ENCODE assay signal across 8 cellular contexts in genomic region chr6:87705070-87705691, GRCh38. TPM values are rescaled to one million over a fixed set of nuclear protein-coding genes. Genes with fewer than 3 reads are reported as not detected.
DNase-seq lines count a peak whose midpoint lies in the region; ATAC-seq and TF ChIP-seq lines count a peak whose summit lies in the region.

No MANE protein-coding gene starts in this region.

- H3F3A ChIP-seq in MM.1S (ENCODE audit: insufficient read depth, low read length) = peaks cover 14% of the 10 kb centered on the region

- H3K27me3 Mint-ChIP-seq in memory B cell = no peaks in the 10 kb centered on the region

- no peak overlapping the region for H3K4me3 Mint-ChIP-seq in memory B cell

- H3K79me2 ChIP-seq in MM.1S (ENCODE audit: low read length) = peaks cover 19% of the 10 kb centered on the region

- DNase-seq in M059J (ENCODE audit: low read depth) (peak; percentile 79), memory B cell (ENCODE audit: low spot score in 2 of 2) (no peak), HuH-7 (ENCODE audit: low spot score) (no peak), MM.1S (no peak), amygdala (lab: John Stamatoyannopoulos, UW) (no peak), NCI-H187 treated with DMSO at 0.1 percent for 48 hours (lab: John Stamatoyannopoulos, UW) (no peak)

- H3K9me3 ChIP-seq in MM.1S (replicated peaks; ENCODE audit: insufficient read depth, low read length) = no peaks in the 10 kb centered on the region

- H2AFZ ChIP-seq in MM.1S (ENCODE audit: low read length) = no peak overlapping the region

- H3K4me1 ChIP-seq in MM.1S (ENCODE audit: low read length) = no peaks in the 10 kb centered on the region

- no peak for TF ChIP-seq CTCF in MM.1S (IDR thresholded peaks at IDR 0.05; ENCODE audit: low read length)

- H3K9ac ChIP-seq in MM.1S (ENCODE audit: low read length) = no peak overlapping the region

- ATAC-seq in GM18517 (IDR thresholded peaks at IDR 0.05; ENCODE audit: unreplicated experiment) (peak; percentile 52), GM21825 (IDR thresholded peaks at IDR 0.05; ENCODE audit: unreplicated experiment) (peak; percentile 56), memory B cell (ENCODE audit: low read depth) (no peak)

- H3K9me3 Mint-ChIP-seq in memory B cell = no peaks in the 10 kb centered on the region

- no peak overlapping the region for H3K27ac ChIP-seq in MM.1S (ENCODE audit: low read length)

- H3K36me3 Mint-ChIP-seq in memory B cell = peaks cover 2% of the 10 kb centered on the region

- H4K20me1 ChIP-seq in MM.1S (ENCODE audit: insufficient read depth, low read length) = no peaks in the 10 kb centered on the region

- peak overlapping the region; percentile 2 for H3K27ac Mint-ChIP-seq in memory B cell

- H3K4me2 ChIP-seq in MM.1S (ENCODE audit: low read depth, low read length) = no peak overlapping the region

- peaks cover 10% of the 10 kb centered on the region for H3K4me1 Mint-ChIP-seq in memory B cell

- no peak overlapping the region for H3K4me3 ChIP-seq in MM.1S (ENCODE audit: low read length)

- H3K36me3 ChIP-seq in MM.1S (replicated peaks; ENCODE audit: insufficient read depth, low read length) = no peaks in the 10 kb centered on the region

- no peaks in the 10 kb centered on the region for H3K9me2 ChIP-seq in MM.1S (replicated peaks; ENCODE audit: insufficient read depth, low read length)

- H3K27me3 ChIP-seq in MM.1S (replicated peaks; ENCODE audit: insufficient read depth, low read length) = no peaks in the 10 kb centered on the region

RNA-seq across cellular contexts. Expression of gene AKIRIN2, which starts 3.1 kb away (rescaled TPM):
- total RNA-seq in M059J (2014; rRNA removed; shearing (Covaris generic)) = 6.2 and 19.5 TPM in 2 replicates
